In the genomic region with DNA sequence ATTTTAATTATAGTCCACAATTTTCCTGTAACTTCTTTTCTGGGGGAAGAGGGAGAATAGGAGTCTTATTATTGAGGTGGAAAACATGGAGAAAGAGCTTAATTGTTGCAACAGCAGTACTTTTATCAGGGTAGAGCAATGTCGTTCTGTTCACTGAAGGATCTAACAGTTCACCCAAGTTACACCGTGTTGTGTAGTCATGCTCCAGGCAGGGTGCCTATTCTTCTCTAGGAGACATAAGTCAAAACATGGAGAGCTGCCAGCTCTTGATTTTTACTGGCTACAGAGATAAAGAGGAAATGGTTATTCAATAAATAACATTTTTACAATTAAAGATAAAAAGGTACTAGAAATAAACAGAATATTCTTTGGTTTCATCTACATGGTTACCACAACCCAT, we compare ENCODE assay signal across 1 cellular context.
TF ChIP-seq lines count a peak whose summit lies in the region.

No MANE protein-coding gene starts in this region.

TF ChIP-seq in HepG2, 621 proteins besides CTCF, POLR2A, EP300 and RAD21 (continued from another document):
- TF ChIP-seq, protein P1, sequence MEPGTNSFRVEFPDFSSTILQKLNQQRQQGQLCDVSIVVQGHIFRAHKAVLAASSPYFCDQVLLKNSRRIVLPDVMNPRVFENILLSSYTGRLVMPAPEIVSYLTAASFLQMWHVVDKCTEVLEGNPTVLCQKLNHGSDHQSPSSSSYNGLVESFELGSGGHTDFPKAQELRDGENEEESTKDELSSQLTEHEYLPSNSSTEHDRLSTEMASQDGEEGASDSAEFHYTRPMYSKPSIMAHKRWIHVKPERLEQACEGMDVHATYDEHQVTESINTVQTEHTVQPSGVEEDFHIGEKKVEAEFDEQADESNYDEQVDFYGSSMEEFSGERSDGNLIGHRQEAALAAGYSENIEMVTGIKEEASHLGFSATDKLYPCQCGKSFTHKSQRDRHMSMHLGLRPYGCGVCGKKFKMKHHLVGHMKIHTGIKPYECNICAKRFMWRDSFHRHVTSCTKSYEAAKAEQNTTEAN (CRISPR knock-in tag; conservative IDR thresholded peaks at IDR 0.05) = no peak
- TF ChIP-seq MIXL1 (CRISPR knock-in tag; IDR thresholded peaks at IDR 0.05) = no peak
- no peak for TF ChIP-seq ZNF251 (CRISPR knock-in tag; IDR thresholded peaks at IDR 0.05)
- TF ChIP-seq LBX2 (CRISPR knock-in tag; IDR thresholded peaks at IDR 0.05; ENCODE audit: borderline replicate concordance) = no peak
- no peak for TF ChIP-seq ZBTB34 (CRISPR knock-in tag; IDR thresholded peaks at IDR 0.05)
- TF ChIP-seq ZBTB3 (CRISPR knock-in tag; IDR thresholded peaks at IDR 0.05; ENCODE audit: borderline replicate concordance, low read depth) = no peak
- no peak for TF ChIP-seq ZNF546 (CRISPR knock-in tag; conservative IDR thresholded peaks at IDR 0.05)
- no peak for TF ChIP-seq ZBTB2 (CRISPR knock-in tag; IDR thresholded peaks at IDR 0.05; ENCODE audit: low read depth)
